ENCODE assay signal across 16 cellular contexts in the genomic region with DNA sequence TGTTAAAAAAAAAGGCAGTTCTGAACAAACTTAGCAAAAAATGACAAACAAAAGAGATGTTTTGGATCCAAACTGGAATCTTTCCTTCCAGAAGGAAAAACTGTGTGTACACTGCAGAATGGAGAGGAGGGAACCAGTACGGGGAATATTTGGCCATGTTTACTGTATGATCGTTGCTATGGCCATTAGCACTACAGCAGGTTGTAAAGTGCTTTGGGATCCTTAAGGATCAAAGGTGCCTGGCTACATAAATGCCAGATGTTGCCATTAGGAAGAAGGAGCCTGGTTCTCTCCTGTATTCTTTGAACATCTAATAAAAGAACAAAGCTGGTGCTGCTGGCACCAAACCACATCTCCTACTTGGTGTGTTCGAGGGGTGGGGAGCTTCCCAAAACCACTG. TPM values are rescaled to one million over a fixed set of nuclear protein-coding genes. Genes with fewer than 3 reads are reported as not detected.
A peak's percentile ranks its signal among the peaks of the same experiment; 100 is the strongest.
DNase-seq lines count a peak whose midpoint lies in the region; ATAC-seq and TF ChIP-seq lines count a peak whose summit lies in the region.
"Had no signal": no experiment of that assay in that cellular context is flagged by ENCODE, and none has a peak within 500 bp of the region (broad histone marks: within the 10 kb centered on the region; RNA-seq: fewer than 3 reads in every experiment).

No MANE protein-coding gene starts in this region.

- no peaks in the 10 kb centered on the region for H3K36me3 ChIP-seq in mucosa of descending colon (ENCODE audit: low read depth)
- H3K36me3 ChIP-seq: BE2C had no signal

- no peak overlapping the region for H4K91ac ChIP-seq in H9 (ENCODE audit: insufficient read length, low read depth, low read length)

- no peak overlapping the region for H2BK12ac ChIP-seq in H9 (ENCODE audit: insufficient read length, low read depth, low read length)

- no peaks in the 10 kb centered on the region for H3K27me3 ChIP-seq in H9 (ENCODE audit: insufficient read depth, low read length)
- H3K27me3 ChIP-seq: BE2C had no signal

- ATAC-seq in mucosa of descending colon (peak; percentile 94), natural killer cell (no peak)
- ATAC-seq: PC-3 had no signal

- H3K4me2 ChIP-seq in H9 (ENCODE audit: insufficient read depth, insufficient read length, low read length) = no peak overlapping the region

- H4K5ac ChIP-seq in H9 (ENCODE audit: insufficient read length, low read depth, low read length) = no peak overlapping the region

- no peak overlapping the region for H2BK15ac ChIP-seq in H9 (ENCODE audit: low read depth, low read length)

- intact Hi-C loops in mucosa of descending colon (cut with DNase I, micrococcal nuclease) (no loop called here), natural killer cell (cut with micrococcal nuclease) (no loop called here)

- H3K4me3 ChIP-seq in mucosa of descending colon = no peak overlapping the region

- no peak overlapping the region for H3K23ac ChIP-seq in H9 (ENCODE audit: insufficient read length, low read depth, low read length)

- H3K27me3 Mint-ChIP-seq in H9 (ENCODE audit: low read depth) (peaks cover 3% of the 10 kb centered on the region), natural killer cell (ENCODE audit: low read depth in 2 of 2) (no peaks in the 10 kb centered on the region)

- no peak overlapping the region for H3K4ac ChIP-seq in H9 (ENCODE audit: low read depth, low read length)

- no peaks in the 10 kb centered on the region for H3K9me3 ChIP-seq in H9 (ENCODE audit: control insufficient read depth, low read depth, low read length)
- H3K9me3 ChIP-seq in mucosa of descending colon = no peaks in the 10 kb centered on the region
- H3K9me3 ChIP-seq: BE2C had no signal

- H3T11ph ChIP-seq in H9 (ENCODE audit: low read length) = no peak overlapping the region

- no peaks in the 10 kb centered on the region for H3K23me2 ChIP-seq in H9 (ENCODE audit: insufficient read length, low read depth, low read length, poor library complexity, severe bottlenecking)

- no peak overlapping the region for H3K56ac ChIP-seq in H9 (ENCODE audit: insufficient read length, low read depth, low read length)

- H3K79me1 ChIP-seq in H9 (ENCODE audit: insufficient read depth, low read depth, low read length, poor library complexity, severe bottlenecking) = no peaks in the 10 kb centered on the region

- H3K79me2 ChIP-seq in H9 (ENCODE audit: insufficient read depth, low read length) = no peaks in the 10 kb centered on the region

- H3K36me3 Mint-ChIP-seq in H9 (ENCODE audit: insufficient read depth in 1 of 3, low read depth in 3 of 3) (no peaks in the 10 kb centered on the region), natural killer cell (no peaks in the 10 kb centered on the region)
- H3K36me3 Mint-ChIP-seq: IgD-negative memory B cell had no signal

- H2BK5ac ChIP-seq in H9 (ENCODE audit: insufficient read length, low read length) = no peak overlapping the region

- H3K27ac ChIP-seq in H9 (ENCODE audit: insufficient read length, low read depth, low read length) (no peak overlapping the region), substantia nigra (ENCODE audit: low read depth, low read length, poor library complexity, severe bottlenecking) (no peak overlapping the region)

- H2BK120ac ChIP-seq in H9 (ENCODE audit: low read depth, low read length, poor library complexity, severe bottlenecking) = no peak overlapping the region

- H4K20me1 ChIP-seq in H9 (ENCODE audit: control insufficient read depth, insufficient read depth, insufficient read length) = no peaks in the 10 kb centered on the region

- no peak overlapping the region for H2BK20ac ChIP-seq in H9 (ENCODE audit: low read depth, low read length, poor library complexity, severe bottlenecking)

- DNase-seq in NCI-H2227 (lab: John Stamatoyannopoulos, UW; ENCODE audit: unreplicated experiment) (peak; percentile 18), NCI-H2227 treated with DMSO at 0.1 percent for 48 hours (lab: John Stamatoyannopoulos, UW) (no peak), H9 (no peak), NCI-H69 (lab: John Stamatoyannopoulos, UW) (peak; percentile 62), mucosa of descending colon (peak in 1 of 3 donors; percentile 12), substantia nigra (lab: John Stamatoyannopoulos, UW) (no peak), natural killer cell (no peak)
- DNase-seq: BE2C, GOT3, NCI-H1694 treated with DMSO at 0.1 percent for 48 hours, NCI-H2081 treated with DMSO at 0.1 percent for 48 hours, NCI-H345, PC-3, Right ventricle myocardium superior had no signal

- no peak overlapping the region for H3K4me3 Mint-ChIP-seq in H9
- no peak overlapping the region for H3K4me3 Mint-ChIP-seq in natural killer cell
- H3K4me3 Mint-ChIP-seq: IgD-negative memory B cell; T-helper 1 cell treated with Interleukin-12 subunit alpha and Interleukin-12 subunit beta and Interleukin-4 antibody, amounts not matched to agents 30 μg/mL and 1 μg/mL, for 36 hours had no signal

- H3K9me3 Mint-ChIP-seq in H9 (no peaks in the 10 kb centered on the region; a peak in 1 of 5 replicates), natural killer cell (no peaks in the 10 kb centered on the region)

- no peak overlapping the region for H2AK5ac ChIP-seq in H9 (ENCODE audit: insufficient read length, low read length)

- peak overlapping the region; percentile 16; the same call in 1 of the 2 replicates for H3K14ac ChIP-seq in H9 (ENCODE audit: insufficient read depth, low read length)

- no peak overlapping the region for H2AFZ ChIP-seq in H9 (ENCODE audit: low read length)

- H3K9ac ChIP-seq in H9 (ENCODE audit: extremely low read depth, insufficient read length, low read length) = no peak overlapping the region

- no peaks in the 10 kb centered on the region for H3K4me1 ChIP-seq in H9 (ENCODE audit: insufficient read depth, low read length)
- H3K4me1 ChIP-seq in mucosa of descending colon (ENCODE audit: low read depth) = no peaks in the 10 kb centered on the region
- H3K4me1 ChIP-seq: BE2C had no signal

- H4K8ac ChIP-seq in H9 (replicated peaks; ENCODE audit: insufficient read length, low read depth, low read length) = no peak overlapping the region

- H3K18ac ChIP-seq in H9 (ENCODE audit: insufficient read length, low read depth, low read length) = no peak overlapping the region

- TF ChIP-seq CTCF in H9 (conservative IDR thresholded peaks at IDR 0.05) = no peak
- no peak for TF ChIP-seq CTCF in mucosa of descending colon (IDR thresholded peaks at IDR 0.05)
- TF ChIP-seq CTCF in natural killer cell (IDR thresholded peaks at IDR 0.05) = no peak

- H3K4me1 Mint-ChIP-seq in H9 (peaks cover 6% of the 10 kb centered on the region in 2 experiments), natural killer cell (no peaks in the 10 kb centered on the region)
- H3K4me1 Mint-ChIP-seq: IgD-negative memory B cell had no signal

- no CpG with 5 or more reads among the region's 3 CpGs for WGBS in H9 (ENCODE audit: extremely low coverage, insufficient read length, low lambda C conversion rate)

- H3K27ac Mint-ChIP-seq in H9 = no peak overlapping the region
- H3K27ac Mint-ChIP-seq in natural killer cell = no peak overlapping the region
- H3K27ac Mint-ChIP-seq: IgD-negative memory B cell; T-helper 1 cell treated with Interleukin-12 subunit alpha and Interleukin-12 subunit beta and Interleukin-4 antibody, amounts not matched to agents 30 μg/mL and 1 μg/mL, for 36 hours had no signal

RNA-seq across cellular contexts. Expression of a gene that starts 7.6 kb away (rescaled TPM):
- total RNA-seq in H9 (2021) (1.6 and 2.7 TPM in 2 replicates), mucosa of descending colon (1 to 10 TPM; 3.6 to 9.7 (median 7.2) TPM), natural killer cell (1 to 10 TPM in 1 of 3 donors, under 1 TPM in 2; 0.68 to 1.2 (median 0.99) TPM)

Comparison
In these comparisons a context has a peak if more than half of its experiments do, and no peak if none do; other contexts are left out.
1. DNase-seq: peak in NCI-H2227 (single experiment) and NCI-H69 (single experiment); none in NCI-H2227 treated with DMSO at 0.1 percent for 48 hours (single experiment), H9 (single experiment), substantia nigra (0 of 49) and natural killer cell (single experiment).